Comparison of ENCODE assay signal across 13 cellular contexts in genomic region chr5:14702238-14702839, GRCh38. TPM values are rescaled to one million over a fixed set of nuclear protein-coding genes. Genes with fewer than 3 reads are reported as not detected.
A peak's percentile ranks its signal among the peaks of the same experiment; 100 is the strongest.
DNase-seq lines count a peak whose midpoint lies in the region; ATAC-seq and TF ChIP-seq lines count a peak whose summit lies in the region.
"Had no signal": no experiment of that assay in that cellular context is flagged by ENCODE, and none has a peak within 500 bp of the region (broad histone marks: within the 10 kb centered on the region; RNA-seq: fewer than 3 reads in every experiment).

No MANE protein-coding gene starts in this region.

- no peak overlapping the region for H3K4me3 Mint-ChIP-seq in stimulated activated naive CD8-positive, alpha-beta T cell treated with anti-CD3 and anti-CD28 coated beads, Interleukin-15, Interleukin-2, amounts not matched to agents 100 ng/mL and 50 ng/mL, for 24 hours
- H3K4me3 Mint-ChIP-seq in activated naive CD8-positive, alpha-beta T cell treated with anti-CD3 and anti-CD28 coated beads, Interleukin-2, amount 10 ng/mL, durations not matched to agents 7 days and 5 days: no peak overlapping the region

- peaks cover 83% of the 10 kb centered on the region for H3K36me3 Mint-ChIP-seq in stimulated activated naive CD8-positive, alpha-beta T cell treated with anti-CD3 and anti-CD28 coated beads, Interleukin-15, Interleukin-2, amounts not matched to agents 100 ng/mL and 50 ng/mL, for 24 hours (ENCODE audit: low read depth)
- H3K36me3 Mint-ChIP-seq in activated naive CD8-positive, alpha-beta T cell treated with anti-CD3 and anti-CD28 coated beads, Interleukin-2, amount 10 ng/mL, durations not matched to agents 7 days and 5 days: peaks cover 66% of the 10 kb centered on the region

- peak overlapping the region; percentile 62 for H3K27ac Mint-ChIP-seq in stimulated activated naive CD8-positive, alpha-beta T cell treated with anti-CD3 and anti-CD28 coated beads, Interleukin-15, Interleukin-2, amounts not matched to agents 100 ng/mL and 50 ng/mL, for 24 hours
- H3K27ac Mint-ChIP-seq in activated naive CD8-positive, alpha-beta T cell treated with anti-CD3 and anti-CD28 coated beads, Interleukin-2, amount 10 ng/mL, durations not matched to agents 7 days and 5 days: peak overlapping the region; percentile 68

- no peaks in the 10 kb centered on the region for H3K27me3 Mint-ChIP-seq in stimulated activated naive CD8-positive, alpha-beta T cell treated with anti-CD3 and anti-CD28 coated beads, Interleukin-15, Interleukin-2, amounts not matched to agents 100 ng/mL and 50 ng/mL, for 24 hours
- no peaks in the 10 kb centered on the region for H3K27me3 Mint-ChIP-seq in activated naive CD8-positive, alpha-beta T cell treated with anti-CD3 and anti-CD28 coated beads, Interleukin-2, amount 10 ng/mL, durations not matched to agents 7 days and 5 days

- H3K9me3 ChIP-seq in vagina: no peaks in the 10 kb centered on the region
- H3K9me3 ChIP-seq: neutrophil had no signal

- H3K4me1 ChIP-seq in vagina: peaks cover 57% of the 10 kb centered on the region

- no peak for DNase-seq in stimulated activated naive CD8-positive, alpha-beta T cell treated with anti-CD3 and anti-CD28 coated beads, Interleukin-15, Interleukin-2, amounts not matched to agents 100 U/mL and 50 U/mL, for 24 hours
- no peak for DNase-seq in activated naive CD8-positive, alpha-beta T cell treated with anti-CD3 and anti-CD28 coated beads, Interleukin-2, amount 10 ng/mL, durations not matched to agents 7 days and 5 days
- DNase-seq in left colon: no peak
- DNase-seq in stimulated activated CD8-positive, alpha-beta memory T cell treated with anti-CD3 and anti-CD28 coated beads, Interleukin-4, amount 100 ng/mL, for 48 hours: no peak
- DNase-seq in vagina (ENCODE audit: extremely low spot score in 2 of 2): no peak
- DNase-seq: dermis blood vessel endothelial cell, H7, NCI-H1105 treated with DMSO at 0.1 percent for 48 hours had no signal

- no peak for TF ChIP-seq POLR2A in vagina (IDR thresholded peaks at IDR 0.05)

- H3K36me3 ChIP-seq in vagina: peaks cover 0 to 9% of the 10 kb centered on the region in 2 donors

- ATAC-seq in stimulated activated naive CD8-positive, alpha-beta T cell treated with anti-CD3 and anti-CD28 coated beads, Interleukin-15, Interleukin-2, amounts not matched to agents 100 U/mL and 50 U/mL, for 24 hours: no peak
- no peak for ATAC-seq in activated naive CD8-positive, alpha-beta T cell treated with anti-CD3 and anti-CD28 coated beads, Interleukin-2, amount 10 ng/mL, durations not matched to agents 7 days and 5 days (ENCODE audit: low read depth)
- ATAC-seq in left colon (peak; percentile 12), HG02678 (IDR thresholded peaks at IDR 0.05; ENCODE audit: unreplicated experiment) (no peak), GM18868 (IDR thresholded peaks at IDR 0.05; ENCODE audit: unreplicated experiment) (no peak)

- intact Hi-C loops in left colon (cut with DNase I, micrococcal nuclease): no loop called here
- intact Hi-C loops in vagina (cut with DNase I): no loop called here

- no peaks in the 10 kb centered on the region for H3K9me3 Mint-ChIP-seq in stimulated activated naive CD8-positive, alpha-beta T cell treated with anti-CD3 and anti-CD28 coated beads, Interleukin-15, Interleukin-2, amounts not matched to agents 100 ng/mL and 50 ng/mL, for 24 hours
- no peaks in the 10 kb centered on the region for H3K9me3 Mint-ChIP-seq in activated naive CD8-positive, alpha-beta T cell treated with anti-CD3 and anti-CD28 coated beads, Interleukin-2, amount 10 ng/mL, durations not matched to agents 7 days and 5 days

- H3K4me3 ChIP-seq in vagina: no peak overlapping the region
- H3K4me3 ChIP-seq: lung had no signal

- POLR2A ChIA-PET in activated naive CD8-positive, alpha-beta T cell treated with anti-CD3 and anti-CD28 coated beads, Interleukin-2, amount 10 ng/mL, durations not matched to agents 7 days and 5 days (lab: Charles Lee): no interaction called here

- no peak overlapping the region for H3K27ac ChIP-seq in vagina
- H3K27ac ChIP-seq: neutrophil had no signal

- no peak for TF ChIP-seq CTCF in vagina (IDR thresholded peaks at IDR 0.05)

- H3K27me3 ChIP-seq in vagina: no peaks in the 10 kb centered on the region
- H3K27me3 ChIP-seq: neutrophil had no signal

- peaks cover 85% of the 10 kb centered on the region for H3K4me1 Mint-ChIP-seq in stimulated activated naive CD8-positive, alpha-beta T cell treated with anti-CD3 and anti-CD28 coated beads, Interleukin-15, Interleukin-2, amounts not matched to agents 100 ng/mL and 50 ng/mL, for 24 hours (ENCODE audit: low read depth)
- H3K4me1 Mint-ChIP-seq in activated naive CD8-positive, alpha-beta T cell treated with anti-CD3 and anti-CD28 coated beads, Interleukin-2, amount 10 ng/mL, durations not matched to agents 7 days and 5 days: peaks cover 61% of the 10 kb centered on the region

RNA-seq across cellular contexts. Expression of gene OTULIN, which starts 37.8 kb away (rescaled TPM):
- 10 to 100 TPM; 82.7 to 86.6 TPM for total RNA-seq in activated naive CD8-positive, alpha-beta T cell treated with anti-CD3 and anti-CD28 coated beads, Interleukin-2, amount 10 ng/mL, durations not matched to agents 7 days and 5 days
- total RNA-seq in left colon: 10 to 100 TPM; 24.1 TPM
- total RNA-seq in vagina: 34.1 TPM
